9 cellular contexts compared by ENCODE assay signal in genomic region chr19:17680235-17680722, GRCh38. TPM values are rescaled to one million over a fixed set of nuclear protein-coding genes. Genes with fewer than 3 reads are reported as not detected.
DNase-seq lines count a peak whose midpoint lies in the region; TF ChIP-seq lines count a peak whose summit lies in the region.
"Had no signal": no experiment of that assay in that cellular context is flagged by ENCODE, and none has a peak within 500 bp of the region (broad histone marks: within the 10 kb centered on the region; RNA-seq: fewer than 3 reads in every experiment).

No MANE protein-coding gene starts in this region.

- H3K9me3 Mint-ChIP-seq in H9: no peaks in the 10 kb centered on the region

- H2BK12ac ChIP-seq in H9 (ENCODE audit: insufficient read length, low read depth, low read length): no peak overlapping the region

- H2AK5ac ChIP-seq in H9 (ENCODE audit: insufficient read length, low read length): no peak overlapping the region

- no peak overlapping the region for H3K4ac ChIP-seq in H9 (ENCODE audit: low read depth, low read length)

- no peak overlapping the region for H4K91ac ChIP-seq in H9 (ENCODE audit: insufficient read length, low read depth, low read length)

- H3K56ac ChIP-seq in H9 (ENCODE audit: insufficient read length, low read depth, low read length): no peak overlapping the region

- peak overlapping the region; percentile 47 for H3K4me2 ChIP-seq in H9 (ENCODE audit: insufficient read depth, insufficient read length, low read length)

- peak overlapping the region; percentile 55 to 72 for H3K4me3 Mint-ChIP-seq in H9

- H2BK15ac ChIP-seq in H9 (ENCODE audit: low read depth, low read length): no peak overlapping the region

- H3K4me3 ChIP-seq in AG10803 (ENCODE audit: low read length): peak overlapping the region; percentile 27
- peak overlapping the region in 1 of 2 donors; percentile 11 for H3K4me3 ChIP-seq in cardiac fibroblast (replicated peaks in 1 of 2; ENCODE audit: low read depth in 2 of 2, low read length in 2 of 2)

- no peak overlapping the region for H3K18ac ChIP-seq in H9 (ENCODE audit: insufficient read length, low read depth, low read length)

- H3K9me3 ChIP-seq in H9 (ENCODE audit: control insufficient read depth, low read depth, low read length): no peaks in the 10 kb centered on the region

- H4K8ac ChIP-seq in H9 (replicated peaks; ENCODE audit: insufficient read length, low read depth, low read length): no peak overlapping the region

- no peak overlapping the region for H2BK20ac ChIP-seq in H9 (ENCODE audit: low read depth, low read length, poor library complexity, severe bottlenecking)

- no peak overlapping the region for H3K23ac ChIP-seq in H9 (ENCODE audit: insufficient read length, low read depth, low read length)

- H3K27me3 Mint-ChIP-seq in H9 (ENCODE audit: low read depth): peaks cover 3% of the 10 kb centered on the region

- DNase-seq in AG10803 (ENCODE audit: low read depth) (peak; percentile 61), H9 (peak; percentile 52), T-helper 9 cell (peak; percentile 15), cardiac fibroblast (ENCODE audit: low read depth in 2 of 2) (peak; percentile 66 to 69), kidney tubule cell (ENCODE audit: low spot score) (peak; percentile 65), SHP77 (lab: John Stamatoyannopoulos, UW) (no peak), NCI-H2196 treated with DMSO at 0.1 percent for 48 hours (lab: John Stamatoyannopoulos, UW; ENCODE audit: unreplicated experiment) (no peak)
- DNase-seq in stimulated activated CD8-positive, alpha-beta memory T cell treated with anti-CD3 and anti-CD28 coated beads, Interleukin-12 subunit alpha, Interleukin-12 subunit beta, amount 100 ng/mL, for 1 hour (ENCODE audit: low read depth): peak; percentile 21

- H4K5ac ChIP-seq in H9 (ENCODE audit: insufficient read length, low read depth, low read length): no peak overlapping the region

- TF ChIP-seq CTCF in AG10803 (conservative IDR thresholded peaks at IDR 0.05; ENCODE audit: low read length): no peak
- no peak for TF ChIP-seq CTCF in H9 (conservative IDR thresholded peaks at IDR 0.05)
- no peak for TF ChIP-seq CTCF in cardiac fibroblast (IDR thresholded peaks at IDR 0.05; ENCODE audit: low read depth, low read length)

- no peak overlapping the region for H2AFZ ChIP-seq in H9 (ENCODE audit: low read length)

- WGBS in H9 (ENCODE audit: extremely low coverage, insufficient read length, low lambda C conversion rate): no CpG with 5 or more reads among the region's 37 CpGs

- peaks cover 0 to 3% (median 0%) of the 10 kb centered on the region in 3 experiments; a peak in 2 of 7 replicates for H3K36me3 Mint-ChIP-seq in H9 (ENCODE audit: insufficient read depth in 1 of 3, low read depth in 3 of 3)

- H2BK120ac ChIP-seq in H9 (ENCODE audit: low read depth, low read length, poor library complexity, severe bottlenecking): no peak overlapping the region

- H3K9ac ChIP-seq in H9 (ENCODE audit: extremely low read depth, insufficient read length, low read length): no peak overlapping the region

- H3K14ac ChIP-seq in H9 (ENCODE audit: insufficient read depth, low read length): no peak overlapping the region

- peaks cover 10% of the 10 kb centered on the region for H3K79me2 ChIP-seq in H9 (ENCODE audit: insufficient read depth, low read length)

- no peaks in the 10 kb centered on the region for H4K20me1 ChIP-seq in H9 (ENCODE audit: control insufficient read depth, insufficient read depth, insufficient read length)

- no peak overlapping the region for H3K27ac ChIP-seq in H9 (ENCODE audit: insufficient read length, low read depth, low read length)
- H3K27ac ChIP-seq: epithelial cell of prostate had no signal

- H3K27me3 ChIP-seq in H9 (ENCODE audit: insufficient read depth, low read length): no peaks in the 10 kb centered on the region

- no peak overlapping the region for H2BK5ac ChIP-seq in H9 (ENCODE audit: insufficient read length, low read length)

- H3K79me1 ChIP-seq in H9 (ENCODE audit: insufficient read depth, low read depth, low read length, poor library complexity, severe bottlenecking): peaks cover 4% of the 10 kb centered on the region

- no peak overlapping the region for H3K27ac Mint-ChIP-seq in H9

- H3K4me1 ChIP-seq in H9 (ENCODE audit: insufficient read depth, low read length): peaks cover 2% of the 10 kb centered on the region; the same call in 1 of the 2 replicates

- peaks cover 9% of the 10 kb centered on the region for H3K23me2 ChIP-seq in H9 (ENCODE audit: insufficient read length, low read depth, low read length, poor library complexity, severe bottlenecking)

- H3K4me1 Mint-ChIP-seq in H9: peaks cover 28 to 42% of the 10 kb centered on the region in 2 experiments

- no peak overlapping the region for H3T11ph ChIP-seq in H9 (ENCODE audit: low read length)

RNA-seq across cellular contexts. Expression of gene UNC13A, which starts 7.9 kb away (rescaled TPM):
- total RNA-seq in H9 (2021): 21.6 and 22.2 TPM in 2 replicates

RNA-seq across cellular contexts. Expression of gene MAP1S, which starts 39.0 kb away (rescaled TPM):
- 158 and 160 TPM in 2 replicates for total RNA-seq in H9 (2021)

Comparison
In these comparisons a context has a peak if more than half of its experiments do, and no peak if none do; other contexts are left out.
1. DNase-seq: peak in AG10803 (single experiment), H9 (single experiment), T-helper 9 cell (single experiment), cardiac fibroblast (2 of 2), kidney tubule cell (single experiment) and stimulated activated CD8-positive, alpha-beta memory T cell treated with anti-CD3 and anti-CD28 coated beads, Interleukin-12 subunit alpha, Interleukin-12 subunit beta, amount 100 ng/mL, for 1 hour (single experiment); none in SHP77 (0 of 2) and NCI-H2196 treated with DMSO at 0.1 percent for 48 hours (single experiment).